ENCODE assay signal across 21 cellular contexts in genomic region chr1:73782901-73783300, GRCh38.
DNase-seq lines count a peak whose midpoint lies in the region; ATAC-seq, FAIRE-seq and TF ChIP-seq lines count a peak whose summit lies in the region.
"Had no signal": no experiment of that assay in that cellular context is flagged by ENCODE, and none has a peak within 500 bp of the region (broad histone marks: within the 10 kb centered on the region; RNA-seq: fewer than 3 reads in every experiment).

No MANE protein-coding gene starts in this region.

- H3K79me2 ChIP-seq in astrocyte (ENCODE audit: insufficient read depth, low read length) = no peaks in the 10 kb centered on the region

- WGBS in mesodermal cell (ENCODE audit: insufficient coverage in 2 of 2), 2 experiments = 80 to 86% methylated on average over 1 of the region's 2 CpGs

- H3K27me3 Mint-ChIP-seq in astrocyte (ENCODE audit: low read depth, unreplicated experiment) = no peaks in the 10 kb centered on the region

- H3K4me1 Mint-ChIP-seq in astrocyte (ENCODE audit: low read depth, unreplicated experiment) = peaks cover 8% of the 10 kb centered on the region

- H3K9me3 ChIP-seq in astrocyte (ENCODE audit: insufficient read depth, low read depth, low read length) (no peaks in the 10 kb centered on the region), mesodermal cell (ENCODE audit: control insufficient read depth, low read length) (no peaks in the 10 kb centered on the region)
- H3K9me3 ChIP-seq: HAP-1, Peyer's patch had no signal

- H3K36me3 Mint-ChIP-seq in astrocyte (ENCODE audit: low read depth, unreplicated experiment) = no peaks in the 10 kb centered on the region

- no peaks in the 10 kb centered on the region for H3K27me3 ChIP-seq in astrocyte (ENCODE audit: insufficient read depth, low read length)
- H3K27me3 ChIP-seq: Peyer's patch had no signal

- H2AFZ ChIP-seq in astrocyte (ENCODE audit: low read depth, low read length) = no peak overlapping the region

- no peaks in the 10 kb centered on the region for H3K36me3 ChIP-seq in astrocyte (ENCODE audit: insufficient read depth, low read length)
- H3K36me3 ChIP-seq in mesodermal cell (ENCODE audit: control insufficient read depth, insufficient read depth, low read length) = no peaks in the 10 kb centered on the region
- H3K36me3 ChIP-seq: HAP-1, Peyer's patch had no signal

- H3K4me3 Mint-ChIP-seq in astrocyte (ENCODE audit: unreplicated experiment) = no peak overlapping the region
- H3K4me3 Mint-ChIP-seq: GM23338, HFFc6 had no signal

- H3K9me3 Mint-ChIP-seq in astrocyte (ENCODE audit: unreplicated experiment) = no peaks in the 10 kb centered on the region
- H3K9me3 Mint-ChIP-seq: GM23338 had no signal

- no peak overlapping the region for H3K27ac Mint-ChIP-seq in astrocyte (ENCODE audit: unreplicated experiment)
- H3K27ac Mint-ChIP-seq: GM23338, HFFc6 had no signal

- no peak for ATAC-seq in GM18907 (IDR thresholded peaks at IDR 0.05; ENCODE audit: unreplicated experiment)
- ATAC-seq: GM23338 had no signal

- TF ChIP-seq CTCF in AG10803 (conservative IDR thresholded peaks at IDR 0.05; ENCODE audit: low read length) (no peak), astrocyte (IDR thresholded peaks at IDR 0.05; ENCODE audit: insufficient read depth, low read depth, low read length) (no peak), coronary artery (IDR thresholded peaks at IDR 0.05) (no peak)

- no peak overlapping the region for H3K27ac ChIP-seq in astrocyte (ENCODE audit: low read depth, low read length)
- H3K27ac ChIP-seq in mesodermal cell (ENCODE audit: low read depth, low read length, severe bottlenecking) = peak overlapping the region; percentile 43
- no peak overlapping the region for H3K27ac ChIP-seq in coronary artery
- H3K27ac ChIP-seq: Peyer's patch, SK-N-MC had no signal

- H4K20me1 ChIP-seq in astrocyte (ENCODE audit: insufficient read depth, low read length) = no peaks in the 10 kb centered on the region

- H3K4me2 ChIP-seq in astrocyte (ENCODE audit: low read length) = no peak overlapping the region
- H3K4me2 ChIP-seq: GM23338 had no signal

- no peak overlapping the region for H3K4me3 ChIP-seq in AG10803 (ENCODE audit: low read length)
- no peak overlapping the region for H3K4me3 ChIP-seq in astrocyte (ENCODE audit: insufficient read depth, low read depth, low read length)
- H3K4me3 ChIP-seq in mesodermal cell (ENCODE audit: extremely low read depth, insufficient read depth, low read length, poor library complexity, severe bottlenecking) = no peak overlapping the region
- H3K4me3 ChIP-seq in coronary artery = no peak overlapping the region
- H3K4me3 ChIP-seq: GM23338, HAP-1, Peyer's patch, SK-N-MC had no signal

- no peak for FAIRE-seq in astrocyte (lab: Jason Lieb, UNC)
- FAIRE-seq: GM18507 had no signal

- no peak overlapping the region for H3K9ac ChIP-seq in astrocyte (ENCODE audit: low read length)

- DNase-seq in AG10803 (ENCODE audit: low read depth) (peak; percentile 3), HT1080 (ENCODE audit: low read depth) (peak; percentile 26), astrocyte (ENCODE audit: low read depth) (peak; percentile 8), medulla oblongata (ENCODE audit: extremely low spot score) (no peak), coronary artery (ENCODE audit: low spot score) (no peak)
- DNase-seq: HFFc6, KBM-7, NCI-H1048, NCI-H1417, NCI-H1694, NCI-H2029 treated with DMSO at 0.1 percent for 48 hours, NCI-H2227 treated with DMSO at 0.1 percent for 48 hours, NCI-H510A, Peyer's patch, SIG-M5 had no signal

- H3K4me1 ChIP-seq in astrocyte (ENCODE audit: insufficient read depth, low read length) = no peaks in the 10 kb centered on the region
- H3K4me1 ChIP-seq in mesodermal cell (ENCODE audit: control insufficient read depth, insufficient read depth, low read length, poor library complexity, severe bottlenecking) = peaks cover 10% of the 10 kb centered on the region
- H3K4me1 ChIP-seq: HAP-1, Peyer's patch had no signal

Comparison
In these comparisons a context has a peak if more than half of its experiments do, and no peak if none do; other contexts are left out.
1. DNase-seq: peak in AG10803 (single experiment), HT1080 (single experiment) and astrocyte (single experiment); none in medulla oblongata (single experiment) and coronary artery (single experiment).